In the genomic region with DNA sequence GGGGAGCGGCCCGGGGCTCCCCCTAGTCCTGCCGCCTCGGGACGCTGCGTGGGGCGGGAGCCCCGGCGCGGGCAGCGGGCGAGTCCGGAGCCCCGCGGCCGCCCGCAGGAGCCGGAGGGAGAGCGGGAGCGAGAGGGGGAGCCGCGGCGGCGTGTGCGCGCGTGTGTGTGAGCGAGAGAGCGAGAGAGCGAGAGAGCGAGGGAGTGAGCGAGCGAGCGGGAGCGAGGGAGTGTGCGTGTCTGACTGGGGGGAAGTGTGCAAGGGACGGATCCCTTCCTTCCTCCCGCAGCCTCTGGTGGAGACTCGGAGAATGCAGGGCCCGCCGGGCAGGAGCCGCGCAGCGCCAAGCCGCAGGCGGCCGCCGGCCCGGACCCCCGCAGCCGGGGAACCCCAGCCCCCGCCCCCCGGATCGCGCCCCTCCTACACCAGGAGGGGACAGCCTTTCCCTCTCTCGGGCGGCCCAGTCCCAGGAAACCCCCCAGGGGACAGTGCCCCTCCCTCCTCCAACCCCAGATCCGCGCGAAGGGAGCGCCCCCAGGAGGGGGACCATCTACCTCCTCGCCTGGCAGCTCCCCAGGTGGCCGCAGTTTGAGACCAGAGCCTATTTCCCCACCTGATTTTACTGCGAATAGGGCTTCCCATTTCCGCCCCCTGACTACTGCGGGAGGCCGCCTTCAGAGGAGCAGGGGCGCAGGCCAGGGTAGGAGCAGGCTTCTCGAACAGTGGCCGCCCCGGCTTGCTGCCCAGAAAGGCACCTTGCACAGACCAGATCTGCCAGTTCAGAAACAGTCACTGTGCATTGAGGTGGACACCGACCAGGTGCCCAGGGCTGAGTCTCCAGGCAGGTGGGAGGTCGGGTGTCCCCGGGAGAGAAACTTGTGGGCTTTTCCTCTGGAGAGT, we compare ENCODE assay signal across 8 cellular contexts. TPM values are rescaled to one million over a fixed set of nuclear protein-coding genes. Genes with fewer than 3 reads are reported as not detected.
DNase-seq lines count a peak whose midpoint lies in the region; ATAC-seq, FAIRE-seq and TF ChIP-seq lines count a peak whose summit lies in the region.

A gene with protein sequence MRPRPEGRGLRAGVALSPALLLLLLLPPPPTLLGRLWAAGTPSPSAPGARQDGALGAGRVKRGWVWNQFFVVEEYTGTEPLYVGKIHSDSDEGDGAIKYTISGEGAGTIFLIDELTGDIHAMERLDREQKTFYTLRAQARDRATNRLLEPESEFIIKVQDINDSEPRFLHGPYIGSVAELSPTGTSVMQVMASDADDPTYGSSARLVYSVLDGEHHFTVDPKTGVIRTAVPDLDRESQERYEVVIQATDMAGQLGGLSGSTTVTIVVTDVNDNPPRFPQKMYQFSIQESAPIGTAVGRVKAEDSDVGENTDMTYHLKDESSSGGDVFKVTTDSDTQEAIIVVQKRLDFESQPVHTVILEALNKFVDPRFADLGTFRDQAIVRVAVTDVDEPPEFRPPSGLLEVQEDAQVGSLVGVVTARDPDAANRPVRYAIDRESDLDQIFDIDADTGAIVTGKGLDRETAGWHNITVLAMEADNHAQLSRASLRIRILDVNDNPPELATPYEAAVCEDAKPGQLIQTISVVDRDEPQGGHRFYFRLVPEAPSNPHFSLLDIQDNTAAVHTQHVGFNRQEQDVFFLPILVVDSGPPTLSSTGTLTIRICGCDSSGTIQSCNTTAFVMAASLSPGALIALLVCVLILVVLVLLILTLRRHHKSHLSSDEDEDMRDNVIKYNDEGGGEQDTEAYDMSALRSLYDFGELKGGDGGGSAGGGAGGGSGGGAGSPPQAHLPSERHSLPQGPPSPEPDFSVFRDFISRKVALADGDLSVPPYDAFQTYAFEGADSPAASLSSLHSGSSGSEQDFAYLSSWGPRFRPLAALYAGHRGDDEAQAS (minus strand): TSS at position 241 of the 900 bp plus-strand sequence. CDS start 57,204 bp downstream, outside the sequence.

- H3K4me2 ChIP-seq in GM23338 = peak within 1 kb of the TSS; percentile 90

- peaks cover 82% of the 10 kb centered on the region for H3K27me3 ChIP-seq in GM23338 (ENCODE audit: insufficient read depth)

- peak within 1 kb of the TSS; percentile 73 for H3K4me3 ChIP-seq in GM23338

- ATAC-seq in GM23338 (peak; percentile 24), GM21723 (IDR thresholded peaks at IDR 0.05; ENCODE audit: unreplicated experiment) (no peak)
- ATAC-seq in activated T-cell treated with anti-CD3 and anti-CD28 coated beads, Interleukin-2, amount 50 U/mL, for 4 hours = peak; percentile 69 to 73

- H3K27ac Mint-ChIP-seq in GM23338 (no peak within 1 kb of the TSS), nephron (no peak within 1 kb of the TSS)

- H4K20me1 ChIP-seq in GM23338 (replicated peaks; ENCODE audit: insufficient read depth) = peaks cover 9% of the 10 kb centered on the region; the same call in 1 of the 2 replicates

- H3K9me3 Mint-ChIP-seq in GM23338 = no peaks in the 10 kb centered on the region
- H3K9me3 Mint-ChIP-seq in activated T-cell treated with anti-CD3 and anti-CD28 coated beads, Interleukin-2, amount 50 U/mL, for 4 hours = no peaks in the 10 kb centered on the region
- no peaks in the 10 kb centered on the region for H3K9me3 Mint-ChIP-seq in nephron

- H3K4me1 ChIP-seq in GM23338 (ENCODE audit: insufficient read depth) = peaks cover 11% of the 10 kb centered on the region; the same call in 1 of the 2 replicates

- H3K4me1 Mint-ChIP-seq in GM23338 (peaks cover 10% of the 10 kb centered on the region), nephron (no peaks in the 10 kb centered on the region)
- peaks cover 11% of the 10 kb centered on the region for H3K4me1 Mint-ChIP-seq in activated T-cell treated with anti-CD3 and anti-CD28 coated beads, Interleukin-2, amount 50 U/mL, for 4 hours (ENCODE audit: low read depth)

- no peaks in the 10 kb centered on the region for H3K9me2 ChIP-seq in GM23338 (ENCODE audit: insufficient read depth)

- H3F3A ChIP-seq in GM23338 (replicated peaks; ENCODE audit: low read depth) = 0 out of 2 replicates have a peak, but pooled peaks cover 6% of the 10 kb centered on the region

- peak; percentile 82 for DNase-seq in AG08396 (ENCODE audit: low spot score)
- DNase-seq in GM23338 (ENCODE audit: low spot score) = peak; percentile 84
- DNase-seq in NCI-H69 (lab: John Stamatoyannopoulos, UW) = peak; percentile 79
- DNase-seq in activated T-cell treated with anti-CD3 and anti-CD28 coated beads, Interleukin-2, amount 50 U/mL, for 4 hours = peak; percentile 20
- DNase-seq in fibroblast of gingiva (ENCODE audit: low read depth) = peak; percentile 13
- peak; percentile 92 for DNase-seq in urothelium cell line (ENCODE audit: low spot score)

- peak within 1 kb of the TSS; percentile 96 for H2AFZ ChIP-seq in GM23338

- FAIRE-seq in urothelium cell line (lab: Jason Lieb, UNC) = peak; percentile 79

- H3K27me3 Mint-ChIP-seq in GM23338 (ENCODE audit: insufficient read depth, low read depth, poor library complexity) = peaks cover 65% of the 10 kb centered on the region
- peaks cover 62% of the 10 kb centered on the region for H3K27me3 Mint-ChIP-seq in activated T-cell treated with anti-CD3 and anti-CD28 coated beads, Interleukin-2, amount 50 U/mL, for 4 hours (ENCODE audit: low read depth)
- peaks cover 95% of the 10 kb centered on the region for H3K27me3 Mint-ChIP-seq in nephron (ENCODE audit: low read depth)

- no peaks in the 10 kb centered on the region for H3K79me2 ChIP-seq in GM23338 (replicated peaks; ENCODE audit: insufficient read depth)

- TF ChIP-seq CTCF in GM23338 (conservative IDR thresholded peaks at IDR 0.05; ENCODE audit: low read depth in 2 of 2) (peak; percentile 16 to 52; a peak in 2 of 4 replicates), nephron (IDR thresholded peaks at IDR 0.05; ENCODE audit: unreplicated experiment in 3 of 3) (peak; percentile 60 to 68 (median 61))

- no peaks in the 10 kb centered on the region for H3K36me3 ChIP-seq in GM23338 (ENCODE audit: insufficient read depth)

- H3K36me3 Mint-ChIP-seq in GM23338 (ENCODE audit: low read depth) (no peaks in the 10 kb centered on the region; the same call in 2 of the 3 replicates), nephron (ENCODE audit: low read depth) (no peaks in the 10 kb centered on the region)
- no peaks in the 10 kb centered on the region for H3K36me3 Mint-ChIP-seq in activated T-cell treated with anti-CD3 and anti-CD28 coated beads, Interleukin-2, amount 50 U/mL, for 4 hours (ENCODE audit: insufficient read depth)

- peak within 1 kb of the TSS; percentile 78 for H3K4me3 Mint-ChIP-seq in GM23338
- peak within 1 kb of the TSS; percentile 70 for H3K4me3 Mint-ChIP-seq in activated T-cell treated with anti-CD3 and anti-CD28 coated beads, Interleukin-2, amount 50 U/mL, for 4 hours
- peak within 1 kb of the TSS; percentile 73 to 86 (median 79) for H3K4me3 Mint-ChIP-seq in nephron

- no peak within 1 kb of the TSS for H3K27ac ChIP-seq in GM23338 (ENCODE audit: low read depth)

TF ChIP-seq in GM23338, 12 proteins besides CTCF, POLR2A, EP300 and RAD21:
- TF ChIP-seq CREB1 (CRISPR knock-in tag; IDR thresholded peaks at IDR 0.05; ENCODE audit: low read depth) (no peak), EZH2 (IDR thresholded peaks at IDR 0.05; ENCODE audit: low read depth, unreplicated experiment) (peak; percentile 51)

RNA-seq across cellular contexts. Expression of the gene that starts here (rescaled TPM):
- 0.10 and 0.31 TPM in 2 replicates for total RNA-seq in GM23338 (2014; rRNA removed; shearing (Covaris generic))
- 0.08 and 0.16 TPM in 2 replicates for polyA plus RNA-seq in GM23338 (2016; fragmentation: Nextera tagmentation; extraction: Ambion mirVana)
- not detected for total RNA-seq in activated T-cell treated with anti-CD3 and anti-CD28 coated beads, Interleukin-2, amount 50 U/mL, for 4 hours

Comparison
In these comparisons a context has a peak if more than half of its experiments do, and no peak if none do; other contexts are left out.
1. Peak in DNase-seq, ATAC-seq, H3K4me3 ChIP-seq and H3K4me2 ChIP-seq in GM23338; RNA of the gene not detected or under 1 TPM.
2. Peak in DNase-seq and ATAC-seq in activated T-cell treated with anti-CD3 and anti-CD28 coated beads, Interleukin-2, amount 50 U/mL, for 4 hours; RNA of the gene not detected or under 1 TPM.
3. DNase-seq: peak in every context shown above with its lines; median percentile 92 in urothelium cell line; 84 in GM23338; 82 in AG08396; 79 in NCI-H69; 20 in activated T-cell treated with anti-CD3 and anti-CD28 coated beads, Interleukin-2, amount 50 U/mL, for 4 hours; 13 in fibroblast of gingiva.